Comparison of ENCODE assay signal across 14 cellular contexts in the genomic region with DNA sequence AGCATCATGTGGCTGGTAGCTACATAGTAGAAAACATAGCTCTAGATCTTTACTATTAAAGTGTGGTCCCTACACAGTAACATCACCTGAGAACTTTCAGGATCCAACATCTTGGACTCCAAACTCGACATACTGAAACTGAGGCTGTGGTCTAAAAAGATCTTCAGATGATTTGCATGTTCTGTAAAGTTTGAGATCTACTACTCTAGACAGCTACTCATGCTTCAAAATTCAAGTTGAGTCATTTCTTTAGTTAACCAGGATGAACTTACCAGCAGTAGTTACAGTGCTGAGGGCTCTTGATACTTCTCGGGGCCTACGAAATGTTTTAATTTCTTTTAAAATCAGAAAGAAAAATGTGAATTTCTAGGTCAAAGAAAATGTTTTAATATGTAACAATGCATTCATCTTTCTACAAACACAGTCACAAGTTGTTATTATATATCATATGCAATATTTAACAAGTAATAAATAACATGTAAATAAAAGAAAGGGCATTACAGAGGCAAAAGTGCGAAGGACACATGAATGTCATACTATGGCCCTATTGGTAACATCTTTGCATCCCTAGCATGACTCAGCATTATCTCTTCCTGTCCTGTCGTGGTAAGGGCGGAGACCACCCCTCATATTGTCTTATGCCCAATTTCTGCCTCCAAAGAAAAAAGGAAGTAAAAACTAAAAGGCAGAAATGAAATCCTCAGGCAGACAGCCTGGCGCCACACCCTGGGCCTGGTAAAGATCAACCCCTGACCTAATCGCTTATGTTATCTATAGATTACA.
A peak's percentile ranks its signal among the peaks of the same experiment; 100 is the strongest.
DNase-seq lines count a peak whose midpoint lies in the region; ATAC-seq, FAIRE-seq and TF ChIP-seq lines count a peak whose summit lies in the region.
"Had no signal": no experiment of that assay in that cellular context is flagged by ENCODE, and none has a peak within 500 bp of the region (broad histone marks: within the 10 kb centered on the region; RNA-seq: fewer than 3 reads in every experiment).

No MANE protein-coding gene starts in this region.

- TF ChIP-seq POLR2A in K562 (conservative IDR thresholded peaks at IDR 0.05), result no peak

- no peaks in the 10 kb centered on the region for H3K4me1 Mint-ChIP-seq in CD8-positive, alpha-beta T cell (ENCODE audit: low read depth)
- H3K4me1 Mint-ChIP-seq in Caco-2 (ENCODE audit: low read depth, unreplicated experiment) (no peaks in the 10 kb centered on the region), type B pancreatic cell (ENCODE audit: unreplicated experiment) (no peaks in the 10 kb centered on the region)
- no peaks in the 10 kb centered on the region for H3K4me1 Mint-ChIP-seq in activated T-helper 2 cell treated with anti-CD3 and anti-CD28 coated beads, Interferon-gamma antibody, Interleukin-2, Interleukin-4, amounts not matched to agents 10 μg/mL and 5 μg/mL and 100 μg/mL, durations not matched to agents 14 hours and 24 hours and 36 hours (ENCODE audit: low read depth)

- CTCF ChIA-PET in K562 (lab: Yijun Ruan, JAX; ENCODE audit: low intra/inter-chr PET ratio), result no interaction called here
- CTCF ChIA-PET in CD8-positive, alpha-beta T cell (lab: Charles Lee), result no interaction called here
- CTCF ChIA-PET in Caco-2 (lab: Charles Lee), result no interaction called here

- H3K4me2 ChIP-seq in K562 (ENCODE audit: insufficient read depth, low read length), result no peak overlapping the region

- no peak for FAIRE-seq in K562 (lab: Jason Lieb, UNC)

- H3K4me1 ChIP-seq in K562 (replicated peaks in 1 of 2; ENCODE audit: control insufficient read depth in 2 of 2, insufficient read depth in 2 of 2, low read length in 2 of 2) (no peaks in the 10 kb centered on the region), Caco-2 (no peaks in the 10 kb centered on the region)
- H3K4me1 ChIP-seq in CD8-positive, alpha-beta T cell (ENCODE audit: insufficient read depth, low read length), result no peaks in the 10 kb centered on the region

- no peak overlapping the region for H3K27ac Mint-ChIP-seq in CD8-positive, alpha-beta T cell
- no peak overlapping the region for H3K27ac Mint-ChIP-seq in Caco-2 (ENCODE audit: unreplicated experiment)
- H3K27ac Mint-ChIP-seq in activated T-helper 2 cell treated with anti-CD3 and anti-CD28 coated beads, Interferon-gamma antibody, Interleukin-2, Interleukin-4, amounts not matched to agents 10 μg/mL and 5 μg/mL and 100 μg/mL, durations not matched to agents 14 hours and 24 hours and 36 hours, result no peak overlapping the region
- H3K27ac Mint-ChIP-seq in type B pancreatic cell, result no peak overlapping the region
- H3K27ac Mint-ChIP-seq: WTC11 had no signal

- no peaks in the 10 kb centered on the region for H3K27me3 ChIP-seq in K562 (ENCODE audit: control insufficient read depth in 2 of 2, insufficient read depth in 2 of 2, low read length in 2 of 2)
- H3K27me3 ChIP-seq in CD8-positive, alpha-beta T cell (ENCODE audit: insufficient read depth, low read length), result no peaks in the 10 kb centered on the region
- H3K27me3 ChIP-seq in Caco-2 (replicated peaks; ENCODE audit: control insufficient read depth, insufficient read depth, low read length), result no peaks in the 10 kb centered on the region
- H3K27me3 ChIP-seq: neutrophil had no signal

- H4K20me1 ChIP-seq in K562 (replicated peaks; ENCODE audit: control insufficient read depth, insufficient read depth, low read length), result no peaks in the 10 kb centered on the region

- H3K79me2 ChIP-seq in K562 (ENCODE audit: control insufficient read depth, insufficient read depth, low read length), result no peaks in the 10 kb centered on the region

- 1% methylated on average over 8 of the region's 8 CpGs for WGBS in K562 (ENCODE audit: insufficient coverage, low coverage, missing lambda C conversion rate)

- TF ChIP-seq RAD21 in K562 (CRISPR knock-in tag; conservative IDR thresholded peaks at IDR 0.05 in 1 of 2, IDR thresholded peaks at IDR 0.05 in 1 of 2), result no peak

- in situ Hi-C loops in K562 (cut with MboI), result no loop called here

- H3K27me3 Mint-ChIP-seq in CD8-positive, alpha-beta T cell (ENCODE audit: low read depth), result no peaks in the 10 kb centered on the region
- no peaks in the 10 kb centered on the region for H3K27me3 Mint-ChIP-seq in Caco-2 (ENCODE audit: insufficient read depth, unreplicated experiment)
- H3K27me3 Mint-ChIP-seq in activated T-helper 2 cell treated with anti-CD3 and anti-CD28 coated beads, Interferon-gamma antibody, Interleukin-2, Interleukin-4, amounts not matched to agents 10 μg/mL and 5 μg/mL and 100 μg/mL, durations not matched to agents 14 hours and 24 hours and 36 hours (ENCODE audit: low read depth), result no peaks in the 10 kb centered on the region
- no peaks in the 10 kb centered on the region for H3K27me3 Mint-ChIP-seq in type B pancreatic cell

- ATAC-seq in GM18907 (IDR thresholded peaks at IDR 0.05; ENCODE audit: unreplicated experiment) (peak; percentile 84), GM21737 (IDR thresholded peaks at IDR 0.05; ENCODE audit: unreplicated experiment) (peak; percentile 79), HG03280 (IDR thresholded peaks at IDR 0.05; ENCODE audit: unreplicated experiment) (peak; percentile 91), K562 (no peak)
- ATAC-seq in CD8-positive, alpha-beta T cell, result no peak
- ATAC-seq: WTC11 had no signal

- H3K36me3 Mint-ChIP-seq in CD8-positive, alpha-beta T cell, result no peaks in the 10 kb centered on the region
- H3K36me3 Mint-ChIP-seq in Caco-2 (ENCODE audit: insufficient read depth, unreplicated experiment) (no peaks in the 10 kb centered on the region), type B pancreatic cell (peaks cover 6% of the 10 kb centered on the region)
- H3K36me3 Mint-ChIP-seq in activated T-helper 2 cell treated with anti-CD3 and anti-CD28 coated beads, Interferon-gamma antibody, Interleukin-2, Interleukin-4, amounts not matched to agents 10 μg/mL and 5 μg/mL and 100 μg/mL, durations not matched to agents 14 hours and 24 hours and 36 hours (ENCODE audit: low read depth), result no peaks in the 10 kb centered on the region
- H3K36me3 Mint-ChIP-seq: WTC11 had no signal

- BruUV-seq in K562 (replicated peaks; lab: Mats Ljungman, UMichigan) (no TSS peak), Caco-2 (replicated peaks; lab: Mats Ljungman, UMichigan) (no TSS peak)

- H3K4me3 ChIP-seq in K562, result no peak overlapping the region
- H3K4me3 ChIP-seq in CD8-positive, alpha-beta T cell (ENCODE audit: low read depth, low read length), result no peak overlapping the region
- H3K4me3 ChIP-seq in Caco-2 (ENCODE audit: low read depth, low read length), result no peak overlapping the region

- no peaks in the 10 kb centered on the region for H3K9me1 ChIP-seq in K562 (ENCODE audit: control insufficient read depth, insufficient read depth, low read length)

- POLR2A ChIA-PET in K562 (lab: Yijun Ruan, JAX) (no interaction called here), Caco-2 (lab: Charles Lee) (no interaction called here)
- POLR2A ChIA-PET in CD8-positive, alpha-beta T cell (lab: Charles Lee), result no interaction called here

- no peaks in the 10 kb centered on the region for H3K9me3 Mint-ChIP-seq in CD8-positive, alpha-beta T cell
- H3K9me3 Mint-ChIP-seq in Caco-2 (ENCODE audit: unreplicated experiment) (no peaks in the 10 kb centered on the region), type B pancreatic cell (peaks cover 20% of the 10 kb centered on the region)
- no peaks in the 10 kb centered on the region for H3K9me3 Mint-ChIP-seq in activated T-helper 2 cell treated with anti-CD3 and anti-CD28 coated beads, Interferon-gamma antibody, Interleukin-2, Interleukin-4, amounts not matched to agents 10 μg/mL and 5 μg/mL and 100 μg/mL, durations not matched to agents 14 hours and 24 hours and 36 hours

- no peak for TF ChIP-seq EP300 in K562 (IDR thresholded peaks at IDR 0.05; ENCODE audit: low read length)

- H3K9me3 ChIP-seq in K562 (replicated peaks; ENCODE audit: control insufficient read depth, insufficient read depth, low read depth, low read length), result no peaks in the 10 kb centered on the region
- no peaks in the 10 kb centered on the region for H3K9me3 ChIP-seq in CD8-positive, alpha-beta T cell (ENCODE audit: low read length)
- H3K9me3 ChIP-seq in Caco-2, result no peaks in the 10 kb centered on the region
- H3K9me3 ChIP-seq: neutrophil had no signal

- no peaks in the 10 kb centered on the region for H3K36me3 ChIP-seq in K562 (ENCODE audit: control insufficient read depth, insufficient read depth, low read length)
- H3K36me3 ChIP-seq in CD8-positive, alpha-beta T cell (ENCODE audit: insufficient read depth, low read length), result no peaks in the 10 kb centered on the region
- no peaks in the 10 kb centered on the region for H3K36me3 ChIP-seq in Caco-2 (ENCODE audit: control insufficient read depth, insufficient read depth, low read length)
- H3K36me3 ChIP-seq: neutrophil had no signal

- no peak overlapping the region for H2AFZ ChIP-seq in K562 (ENCODE audit: low read depth, low read length)

- DNase-seq in K562 (ENCODE audit: extremely low read depth in 1 of 4, low spot score in 3 of 4) (no peak), Caco-2 (no peak), type B pancreatic cell (ENCODE audit: extremely low spot score, unreplicated experiment) (no peak)
- DNase-seq in CD8-positive, alpha-beta T cell, result no peak
- DNase-seq in activated T-helper 2 cell treated with anti-CD3 and anti-CD28 coated beads, Interferon-gamma antibody, Interleukin-2, Interleukin-4, amounts not matched to agents 10 μg/mL and 5 μg/mL and 100 μg/mL, durations not matched to agents 14 hours and 24 hours and 36 hours (ENCODE audit: low spot score), result no peak
- DNase-seq: activated effector memory CD4-positive, alpha-beta T cell treated with Interleukin-2 at 50 U/mL for 16 hours; kidney glomerular epithelial cell; NCI-H2107 had no signal

- no peak for TF ChIP-seq CTCF in K562 (IDR thresholded peaks at IDR 0.05 in 2 of 3, conservative IDR thresholded peaks at IDR 0.05 in 1 of 3; ENCODE audit: insufficient read depth in 2 of 3, low read depth in 1 of 3, low read length in 3 of 3)
- no peak for TF ChIP-seq CTCF in CD8-positive, alpha-beta T cell (IDR thresholded peaks at IDR 0.05)
- no peak for TF ChIP-seq CTCF in Caco-2 (IDR thresholded peaks at IDR 0.05; ENCODE audit: insufficient read depth in 1 of 2, low read depth in 1 of 2, low read length in 1 of 2, severe bottlenecking in 1 of 2, unreplicated experiment in 1 of 2)
- no peak for TF ChIP-seq CTCF in type B pancreatic cell (conservative IDR thresholded peaks at IDR 0.05)

- no peak overlapping the region for H3K9ac ChIP-seq in K562 (ENCODE audit: insufficient read depth in 1 of 2, low read depth in 2 of 2, low read length in 2 of 2)

- H3K4me3 Mint-ChIP-seq in CD8-positive, alpha-beta T cell, result no peak overlapping the region
- H3K4me3 Mint-ChIP-seq in Caco-2 (ENCODE audit: unreplicated experiment), result no peak overlapping the region
- no peak overlapping the region for H3K4me3 Mint-ChIP-seq in activated T-helper 2 cell treated with anti-CD3 and anti-CD28 coated beads, Interferon-gamma antibody, Interleukin-2, Interleukin-4, amounts not matched to agents 10 μg/mL and 5 μg/mL and 100 μg/mL, durations not matched to agents 14 hours and 24 hours and 36 hours (ENCODE audit: low read depth)
- no peak overlapping the region for H3K4me3 Mint-ChIP-seq in type B pancreatic cell
- H3K4me3 Mint-ChIP-seq: WTC11 had no signal

- intact Hi-C loops in K562 (cut with micrococcal nuclease) (no loop called here), Caco-2 (cut with micrococcal nuclease; ENCODE audit: unreplicated experiment) (no loop called here)
- intact Hi-C loops in CD8-positive, alpha-beta T cell (cut with DNase I, micrococcal nuclease), result no loop called here
- intact Hi-C loops in activated T-helper 2 cell treated with anti-CD3 and anti-CD28 coated beads, Interferon-gamma antibody, Interleukin-2, Interleukin-4, amounts not matched to agents 10 μg/mL and 5 μg/mL and 100 μg/mL, durations not matched to agents 14 hours and 24 hours and 36 hours (cut with micrococcal nuclease), result no loop called here

- no peak overlapping the region for H3K27ac ChIP-seq in K562 (ENCODE audit: extremely low read depth, low read depth, low read length)
- no peak overlapping the region for H3K27ac ChIP-seq in CD8-positive, alpha-beta T cell (ENCODE audit: low read depth, low read length)
- H3K27ac ChIP-seq: neutrophil, RWPE1 had no signal

Comparison
In these comparisons a context has a peak if more than half of its experiments do, and no peak if none do; other contexts are left out.
1. ATAC-seq: peak in GM18907 (single experiment), GM21737 (single experiment) and HG03280 (single experiment); none in K562 (single experiment) and CD8-positive, alpha-beta T cell (single experiment).